Comparison of ENCODE assay signal across 34 cellular contexts in the genomic region with DNA sequence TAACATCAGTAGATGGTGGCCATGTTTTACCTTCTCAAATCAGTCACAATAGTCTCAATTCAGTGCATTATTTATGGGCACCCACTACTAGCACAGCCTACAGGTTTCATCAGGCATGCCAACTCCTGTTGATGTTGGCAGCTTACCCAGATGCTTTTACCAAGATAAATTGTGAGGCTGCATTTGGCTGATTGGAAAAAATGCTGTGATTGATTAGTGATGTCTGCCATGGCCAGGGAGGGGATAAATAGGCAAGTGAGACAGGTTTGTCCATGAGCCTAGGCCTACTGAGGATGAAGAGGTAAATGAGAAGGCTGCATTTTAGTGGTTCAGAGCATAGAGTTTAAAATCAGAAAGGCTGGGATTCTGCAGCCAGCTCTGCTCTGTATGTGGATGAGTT.
"Had no signal": no experiment of that assay in that cellular context is flagged by ENCODE, and none has a peak within 500 bp of the region (broad histone marks: within the 10 kb centered on the region; RNA-seq: fewer than 3 reads in every experiment).

No MANE protein-coding gene starts in this region.

- H3K4me1 ChIP-seq: left lung, lower lobe of right lung, tibial artery had no signal

- H3K4me3 ChIP-seq: left lung, lower lobe of right lung, neural progenitor cell, ovary, skin epidermis, suprapubic skin, thoracic aorta, tibial artery, upper lobe of right lung had no signal

- H3K9me3 ChIP-seq: left lung, lower lobe of right lung, neutrophil, ovary, suprapubic skin, thoracic aorta, tibial artery, upper lobe of right lung had no signal

- H3K27ac Mint-ChIP-seq: immature natural killer cell; mesothelial cell of epicardium; natural killer cell; nephron progenitor cell; progenitor cell of endocrine pancreas; stimulated activated effector memory CD8-positive, alpha-beta T cell treated with anti-CD3 and anti-CD28 coated beads, Interleukin-12 subunit alpha, Interleukin-12 subunit beta, amount 100 ng/mL, for 72 hours; stimulated activated naive CD8-positive, alpha-beta T cell treated with anti-CD3 and anti-CD28 coated beads, Interleukin-15, Interleukin-2, amounts not matched to agents 100 ng/mL and 50 ng/mL, for 24 hours had no signal

- H3K36me3 ChIP-seq: left lung, lower lobe of right lung, neural progenitor cell, neutrophil, ovary, suprapubic skin, thoracic aorta, tibial artery, upper lobe of right lung had no signal

- DNase-seq: hypothalamus; immature natural killer cell; kidney; left colon; left lung; lower lobe of right lung; mammary epithelial cell; mesenchymal stem cell; naive B cell; natural killer cell; nephron progenitor cell; occipital lobe; ovary; retina; right cardiac atrium; stimulated activated CD4-positive, alpha-beta T cell treated with anti-CD3 and anti-CD28 coated beads, Interleukin-12 subunit alpha, Interleukin-12 subunit beta, amount 100 ng/mL, for 4 hours; stimulated activated CD4-positive, alpha-beta T cell treated with anti-CD3 and anti-CD28 coated beads, Interleukin-15, amount 100 ng/mL, for 24 hours; stimulated activated CD4-positive, alpha-beta T cell treated with anti-CD3 and anti-CD28 coated beads, Interleukin-2, amount 100 ng/mL, for 24 hours; stimulated activated CD4-positive, alpha-beta T cell treated with anti-CD3 and anti-CD28 coated beads, Interleukin-4, amount 100 ng/mL, for 1 hour; stimulated activated naive CD4-positive, alpha-beta T cell; tibial artery; trophoblast cell; upper lobe of right lung had no signal

- H3K9me3 Mint-ChIP-seq: immature natural killer cell; natural killer cell; stimulated activated effector memory CD8-positive, alpha-beta T cell treated with anti-CD3 and anti-CD28 coated beads, Interleukin-12 subunit alpha, Interleukin-12 subunit beta, amount 100 ng/mL, for 72 hours had no signal

- H3K4me3 Mint-ChIP-seq: immature natural killer cell; mesothelial cell of epicardium; natural killer cell; nephron progenitor cell; neural progenitor cell; stimulated activated effector memory CD8-positive, alpha-beta T cell treated with anti-CD3 and anti-CD28 coated beads, Interleukin-12 subunit alpha, Interleukin-12 subunit beta, amount 100 ng/mL, for 72 hours; stimulated activated naive CD8-positive, alpha-beta T cell treated with anti-CD3 and anti-CD28 coated beads, Interleukin-15, Interleukin-2, amounts not matched to agents 100 ng/mL and 50 ng/mL, for 24 hours had no signal

- H3K27me3 Mint-ChIP-seq: progenitor cell of endocrine pancreas had no signal

- H3K4me2 ChIP-seq: neural progenitor cell had no signal

- H3K27me3 ChIP-seq: neural progenitor cell, ovary, suprapubic skin, upper lobe of right lung had no signal

- FAIRE-seq: islet of Langerhans, kidney, urothelium cell line had no signal

- H3K36me3 Mint-ChIP-seq: immature natural killer cell; mesothelial cell of epicardium; natural killer cell; neural progenitor cell; stimulated activated effector memory CD8-positive, alpha-beta T cell treated with anti-CD3 and anti-CD28 coated beads, Interleukin-12 subunit alpha, Interleukin-12 subunit beta, amount 100 ng/mL, for 72 hours had no signal

- H3K27ac ChIP-seq: left lung, lower lobe of right lung, neural progenitor cell, neutrophil, ovary, skin epidermis, suprapubic skin, thoracic aorta, tibial artery, upper lobe of right lung had no signal

- H2AFZ ChIP-seq: neural progenitor cell had no signal

- H3K4me1 Mint-ChIP-seq: natural killer cell had no signal
